ENCODE assay signal across 22 cellular contexts in genomic region chrX:74931214-74931613, GRCh38. TPM values are rescaled to one million over a fixed set of nuclear protein-coding genes. Genes with fewer than 3 reads are reported as not detected.
DNase-seq lines count a peak whose midpoint lies in the region; ATAC-seq and TF ChIP-seq lines count a peak whose summit lies in the region.
"Had no signal": no experiment of that assay in that cellular context is flagged by ENCODE, and none has a peak within 500 bp of the region (broad histone marks: within the 10 kb centered on the region; RNA-seq: fewer than 3 reads in every experiment).

No MANE protein-coding gene starts in this region.

- no peak overlapping the region for H3K4me3 ChIP-seq in GM12865 (ENCODE audit: low read depth, low read length)
- H3K4me3 ChIP-seq: right atrium auricular region, thoracic aorta had no signal

- no peak for TF ChIP-seq CTCF in GM12865 (IDR thresholded peaks at IDR 0.05; ENCODE audit: insufficient read depth, low read depth, low read length, missing control alignments)

- ATAC-seq in left colon: no peak
- ATAC-seq: activated naive CD4-positive, alpha-beta T cell treated with anti-CD3 and anti-CD28 coated beads, Interleukin-2, amount 50 U/mL, for 72 hours; foreskin keratinocyte had no signal

- in situ Hi-C loops in KBM-7 (cut with MboI; ENCODE audit: low pct_unique_long_range_greater_than_20kb, low sequenced_read_pairs): no loop called here

- DNase-seq in GM12865 (ENCODE audit: low read depth) (peak; percentile 25), KBM-7 (peak; percentile 44), dermis blood vessel endothelial cell (peak; percentile 6), myocyte (ENCODE audit: low read depth) (peak; percentile 2), superior temporal gyrus (ENCODE audit: extremely low spot score) (no peak), left colon (no peak), glomerular visceral epithelial cell (ENCODE audit: extremely low spot score) (no peak)
- DNase-seq: activated CD8-positive, alpha-beta memory T cell treated with anti-CD3 and anti-CD28 coated beads for 24 hours; activated T-cell treated with anti-CD3 and anti-CD28 coated beads, Interleukin-2, amount 50 U/mL, for 48 hours; AML-193; cortex of kidney; DMS79 treated with DMSO at 0.1 percent for 48 hours; foreskin keratinocyte; Karpas-422; NCI-H526; nucleus accumbens; stimulated activated CD4-positive, alpha-beta T cell treated with anti-CD3 and anti-CD28 coated beads, Interleukin-15, amount 100 ng/mL, for 24 hours; WERI-Rb-1 had no signal

- intact Hi-C loops in left colon (cut with DNase I, micrococcal nuclease): no loop called here

RNA-seq across cellular contexts. Expression of gene NEXMIF, which starts 6.0 kb away (rescaled TPM):
- total RNA-seq in dermis blood vessel endothelial cell (not detected in 2 replicates), myocyte (under 0.01 TPM in 1 of 2 replicates, not detected in the other), left colon (1 to 10 TPM; 1.0 to 1.4 TPM)
- not detected for polyA plus RNA-seq in myocyte (2012)
- total RNA-seq: foreskin keratinocyte, OCI-LY7 had no signal
- polyA plus RNA-seq: foreskin keratinocyte had no signal

Comparison
In these comparisons a context has a peak if more than half of its experiments do, and no peak if none do; other contexts are left out.
1. DNase-seq: peak in GM12865 (single experiment), KBM-7 (single experiment), dermis blood vessel endothelial cell (single experiment) and myocyte (single experiment); none in superior temporal gyrus (single experiment), left colon (0 of 2) and glomerular visceral epithelial cell (single experiment).